In the genomic region with DNA sequence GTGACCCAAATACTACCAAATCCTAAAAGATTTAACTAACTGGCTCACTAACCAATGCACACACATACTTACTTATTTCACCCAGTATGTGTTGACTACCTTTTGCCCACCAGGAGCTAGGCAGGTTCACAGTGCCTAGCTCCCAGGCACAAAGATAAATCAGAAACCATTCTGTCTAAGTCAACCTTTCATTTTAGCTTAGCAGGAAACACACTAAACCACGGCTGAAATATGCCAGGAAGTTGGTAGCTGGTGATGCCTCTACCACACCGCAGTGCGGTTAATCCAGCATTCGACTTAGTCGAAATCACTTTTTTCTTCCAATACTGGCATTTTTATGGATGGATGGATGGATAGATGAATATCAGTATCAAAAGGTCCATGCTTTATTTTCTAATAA, we compare ENCODE assay signal across 25 cellular contexts.
"Had no signal": no experiment of that assay in that cellular context is flagged by ENCODE, and none has a peak within 500 bp of the region (broad histone marks: within the 10 kb centered on the region; RNA-seq: fewer than 3 reads in every experiment).

No MANE protein-coding gene starts in this region.

- H3K4me1 ChIP-seq: heart left ventricle, lower lobe of right lung, right atrium auricular region, right lobe of liver, suprapubic skin, tibial artery, upper lobe of right lung had no signal

- H3K4me3 Mint-ChIP-seq: stimulated activated memory B cell treated with anti-CD40 and anti-IgM and Interleukin-4, amounts not matched to agents 10 μg/mL and 1 μg/mL and 100 μg/mL, for 72 hours had no signal

- DNase-seq: heart left ventricle; kidney glomerular epithelial cell; left cardiac atrium; left ventricle myocardium superior; lower lobe of right lung; mammary epithelial cell; mesenchymal stem cell; ovary; right lobe of liver; stimulated activated CD4-positive, alpha-beta T cell treated with anti-CD3 and anti-CD28 coated beads, Interleukin-1b, Interleukin-23, amount 100 ng/mL, for 48 hours; stimulated activated CD4-positive, alpha-beta T cell treated with anti-CD3 and anti-CD28 coated beads, Interleukin-2, amount 100 ng/mL, for 48 hours; stimulated activated CD4-positive, alpha-beta T cell treated with anti-CD3 and anti-CD28 coated beads, Interleukin-4, amount 100 ng/mL, for 4 hours; stimulated activated CD8-positive, alpha-beta memory T cell treated with anti-CD3 and anti-CD28 coated beads, Interleukin-4, amount 100 ng/mL, for 48 hours; stimulated activated naive CD4-positive, alpha-beta T cell treated with Interleukin-2 at 50 U/mL for 16 hours; tibial artery; trophoblast cell; upper lobe of right lung had no signal

- H3K4me1 Mint-ChIP-seq: stimulated activated memory B cell treated with anti-CD40 and anti-IgM and Interleukin-4, amounts not matched to agents 10 μg/mL and 1 μg/mL and 100 μg/mL, for 72 hours had no signal

- H3K27me3 ChIP-seq: heart left ventricle, hepatocyte, ovary, right atrium auricular region, right lobe of liver, suprapubic skin, tibial artery, upper lobe of right lung had no signal

- H3K4me2 ChIP-seq: hepatocyte, smooth muscle cell had no signal

- H3K36me3 Mint-ChIP-seq: naive thymus-derived CD8-positive, alpha-beta T cell; stimulated activated memory B cell treated with anti-CD40 and anti-IgM and Interleukin-4, amounts not matched to agents 10 μg/mL and 1 μg/mL and 100 μg/mL, for 72 hours had no signal

- H3K27ac ChIP-seq: heart left ventricle, hepatocyte, lower lobe of right lung, ovary, right atrium auricular region, right lobe of liver, suprapubic skin, thoracic aorta, tibial artery, upper lobe of right lung had no signal

- H3K4me3 ChIP-seq: heart left ventricle, hepatocyte, lower lobe of right lung, ovary, right atrium auricular region, right lobe of liver, smooth muscle cell, suprapubic skin, thoracic aorta, tibial artery, upper lobe of right lung had no signal

- H3K9me3 ChIP-seq: lower lobe of right lung, ovary, right atrium auricular region, right lobe of liver, suprapubic skin, thoracic aorta, tibial artery, upper lobe of right lung had no signal

- H3K27ac Mint-ChIP-seq: naive thymus-derived CD8-positive, alpha-beta T cell; progenitor cell of endocrine pancreas; stimulated activated memory B cell treated with anti-CD40 and anti-IgM and Interleukin-4, amounts not matched to agents 10 μg/mL and 1 μg/mL and 100 μg/mL, for 72 hours had no signal

- H3K36me3 ChIP-seq: heart left ventricle, lower lobe of right lung, ovary, right atrium auricular region, right lobe of liver, suprapubic skin, thoracic aorta, tibial artery, upper lobe of right lung had no signal

- H3K27me3 Mint-ChIP-seq: progenitor cell of endocrine pancreas; stimulated activated memory B cell treated with anti-CD40 and anti-IgM and Interleukin-4, amounts not matched to agents 10 μg/mL and 1 μg/mL and 100 μg/mL, for 72 hours had no signal
